In the genomic region with DNA sequence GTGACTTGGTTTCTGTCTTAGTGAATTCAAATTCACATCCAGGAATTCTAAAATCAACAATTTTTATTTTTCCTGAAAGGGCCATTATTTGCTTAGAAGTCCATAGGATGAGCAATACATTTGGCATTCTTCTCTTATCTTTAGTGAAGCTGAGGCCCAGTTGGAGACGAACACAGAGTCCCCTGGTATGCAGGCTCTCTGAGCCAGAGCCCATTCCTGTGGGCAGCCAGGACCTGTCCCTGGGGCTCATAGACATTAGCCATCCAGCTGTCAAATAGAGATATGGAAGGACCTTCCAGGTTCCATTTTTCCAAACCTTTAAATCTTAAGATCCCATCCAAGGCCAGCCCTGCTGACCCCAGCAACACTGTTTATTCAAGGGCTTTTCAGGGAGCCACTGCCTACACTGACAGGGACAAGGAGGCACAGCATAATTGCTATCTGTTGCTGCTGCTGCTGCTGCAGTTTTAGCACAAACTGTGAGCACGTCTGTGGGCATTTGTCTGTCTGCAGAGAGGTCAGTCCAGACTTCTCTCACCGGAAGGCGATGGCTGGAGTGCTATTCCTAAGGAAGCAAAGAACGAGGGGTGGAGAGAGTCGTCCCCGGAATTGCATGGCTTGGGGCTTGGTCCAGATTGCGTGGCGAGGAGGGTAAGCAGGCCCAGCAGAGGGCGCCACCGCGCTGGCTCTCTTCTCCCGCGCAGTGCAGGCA, we compare ENCODE assay signal across 8 cellular contexts.
A peak's percentile ranks its signal among the peaks of the same experiment; 100 is the strongest.
DNase-seq lines count a peak whose midpoint lies in the region; ATAC-seq, FAIRE-seq and TF ChIP-seq lines count a peak whose summit lies in the region.

No MANE protein-coding gene starts in this region.

- peak; percentile 90 for DNase-seq in AG20443 (ENCODE audit: low spot score)
- peak; percentile 75 for DNase-seq in HPDE6-E6E7 (ENCODE audit: extremely low spot score)
- peak; percentile 35 for DNase-seq in bronchial epithelial cell (ENCODE audit: low read depth)
- DNase-seq in left kidney (ENCODE audit: low read depth, low spot score), result peak; percentile 85
- DNase-seq in stimulated activated CD8-positive, alpha-beta memory T cell treated with anti-CD3 and anti-CD28 coated beads, Interleukin-15, amount 100 ng/mL, for 48 hours (ENCODE audit: low read depth in 2 of 2), result peak; percentile 16 to 28

- peak; percentile 97 for TF ChIP-seq CTCF in bronchial epithelial cell (IDR thresholded peaks at IDR 0.05; ENCODE audit: insufficient read depth, low read length, severe bottlenecking)

- H3K4me3 ChIP-seq in bronchial epithelial cell (ENCODE audit: low read depth, low read length), result no peak overlapping the region

- no peak for FAIRE-seq in bronchial epithelial cell (lab: Jason Lieb, UNC)

- peak; percentile 90 for ATAC-seq in GM18502 (IDR thresholded peaks at IDR 0.05; ENCODE audit: poor library complexity, unreplicated experiment)
- ATAC-seq in HG03108 (IDR thresholded peaks at IDR 0.05; ENCODE audit: unreplicated experiment), result no peak

- no peaks in the 10 kb centered on the region for H3K27me3 ChIP-seq in bronchial epithelial cell (ENCODE audit: control insufficient read depth, insufficient read depth, low read length)

- no peaks in the 10 kb centered on the region for H3K36me3 ChIP-seq in bronchial epithelial cell (ENCODE audit: control insufficient read depth, insufficient read depth, low read length)

TF ChIP-seq in PFSK-1, 5 proteins besides CTCF, POLR2A, EP300 and RAD21:
- TF ChIP-seq POLR2AphosphoS5 (IDR thresholded peaks at IDR 0.05; ENCODE audit: low read depth, low read length), result no peak
- peak; percentile 79 for TF ChIP-seq FOXP2 (optimal IDR thresholded peaks at IDR 0.05; ENCODE audit: borderline replicate concordance, extremely low read depth, extremely low read length, insufficient read depth)

Comparison
In these comparisons a context has a peak if more than half of its experiments do, and no peak if none do; other contexts are left out.
1. DNase-seq: peak in every context shown above with its lines; median percentile 90 in AG20443; 85 in left kidney; 75 in HPDE6-E6E7; 35 in bronchial epithelial cell; 22 in stimulated activated CD8-positive, alpha-beta memory T cell treated with anti-CD3 and anti-CD28 coated beads, Interleukin-15, amount 100 ng/mL, for 48 hours.